12 cellular contexts compared by ENCODE assay signal in genomic region chr2:45839388-45840251, GRCh38.
A peak's percentile ranks its signal among the peaks of the same experiment; 100 is the strongest.
DNase-seq lines count a peak whose midpoint lies in the region; ATAC-seq, FAIRE-seq and TF ChIP-seq lines count a peak whose summit lies in the region.
"Had no signal": no experiment of that assay in that cellular context is flagged by ENCODE, and none has a peak within 500 bp of the region (broad histone marks: within the 10 kb centered on the region; RNA-seq: fewer than 3 reads in every experiment).

No MANE protein-coding gene starts in this region.

- H3K9me3 ChIP-seq in Loucy (ENCODE audit: insufficient read depth, low read depth, low read length) (no peaks in the 10 kb centered on the region), astrocyte (ENCODE audit: insufficient read depth, low read depth, low read length) (no peaks in the 10 kb centered on the region), left ventricle myocardium inferior (replicated peaks) (no peaks in the 10 kb centered on the region), thoracic aorta (no peaks in the 10 kb centered on the region)
- no peaks in the 10 kb centered on the region for H3K9me3 ChIP-seq in CD8-positive, alpha-beta memory T cell (ENCODE audit: low read length)

- TF ChIP-seq CTCF in Loucy (conservative IDR thresholded peaks at IDR 0.05; ENCODE audit: low read length) (no peak), astrocyte (IDR thresholded peaks at IDR 0.05; ENCODE audit: insufficient read depth, low read depth, low read length) (no peak), left ventricle myocardium inferior (IDR thresholded peaks at IDR 0.05; ENCODE audit: borderline replicate concordance) (no peak), thoracic aorta (IDR thresholded peaks at IDR 0.05) (no peak)

- CTCF ChIA-PET in CD8-positive, alpha-beta memory T cell (lab: Charles Lee): no interaction called here

- H2AFZ ChIP-seq in Loucy (ENCODE audit: low read length): no peak overlapping the region
- H2AFZ ChIP-seq in astrocyte (ENCODE audit: low read depth, low read length): no peak overlapping the region

- intact Hi-C loops in left ventricle myocardium inferior (cut with micrococcal nuclease): no loop called here

- ATAC-seq in thoracic aorta (ENCODE audit: insufficient number of reproducible peaks, low FRiP score, low read depth): no peak

- H3F3A ChIP-seq in Loucy (ENCODE audit: low read depth): peaks cover 21% of the 10 kb centered on the region

- peaks cover 74% of the 10 kb centered on the region for H3K4me1 ChIP-seq in Loucy (ENCODE audit: insufficient read depth, low read length, poor library complexity, severe bottlenecking)
- H3K4me1 ChIP-seq in astrocyte (ENCODE audit: insufficient read depth, low read length): peaks cover 4% of the 10 kb centered on the region
- peaks cover 49% of the 10 kb centered on the region for H3K4me1 ChIP-seq in left ventricle myocardium inferior
- H3K4me1 ChIP-seq in thoracic aorta (ENCODE audit: control insufficient read depth in 1 of 2, low read depth in 2 of 2): peaks cover 0 to 18% of the 10 kb centered on the region in 2 donors
- peaks cover 6% of the 10 kb centered on the region for H3K4me1 ChIP-seq in CD8-positive, alpha-beta memory T cell (ENCODE audit: insufficient read depth, low read length)

- H3K36me3 ChIP-seq in Loucy (ENCODE audit: insufficient read depth, low read length): no peaks in the 10 kb centered on the region
- no peaks in the 10 kb centered on the region for H3K36me3 ChIP-seq in astrocyte (ENCODE audit: insufficient read depth, low read length)
- H3K36me3 ChIP-seq in left ventricle myocardium inferior: no peaks in the 10 kb centered on the region
- no peaks in the 10 kb centered on the region for H3K36me3 ChIP-seq in thoracic aorta
- H3K36me3 ChIP-seq in CD8-positive, alpha-beta memory T cell (ENCODE audit: insufficient read depth, low read length): no peaks in the 10 kb centered on the region

- DNase-seq in astrocyte (ENCODE audit: low read depth) (no peak), left ventricle myocardium inferior (no peak), thoracic aorta (ENCODE audit: low spot score) (no peak), ureter (ENCODE audit: low spot score) (no peak), SHP77 (lab: John Stamatoyannopoulos, UW) (no peak)
- no peak for DNase-seq in CD8-positive, alpha-beta memory T cell
- DNase-seq: activated naive CD8-positive, alpha-beta T cell treated with anti-CD3 and anti-CD28 coated beads, Interleukin-2, amount 10 ng/mL, durations not matched to agents 7 days and 5 days; DMS153; NCI-H1436; OCI-M1; small intestine had no signal

- no peaks in the 10 kb centered on the region for H3K27me3 ChIP-seq in Loucy (ENCODE audit: insufficient read depth, low read length, poor library complexity, severe bottlenecking)
- no peaks in the 10 kb centered on the region for H3K27me3 ChIP-seq in astrocyte (ENCODE audit: insufficient read depth, low read length)
- H3K27me3 ChIP-seq in left ventricle myocardium inferior (ENCODE audit: low read depth): no peaks in the 10 kb centered on the region
- H3K27me3 ChIP-seq in thoracic aorta (replicated peaks; ENCODE audit: insufficient read depth): no peaks in the 10 kb centered on the region
- H3K27me3 ChIP-seq in CD8-positive, alpha-beta memory T cell (ENCODE audit: insufficient read depth, low read length, poor library complexity, severe bottlenecking): no peaks in the 10 kb centered on the region

- H3K9ac ChIP-seq in Loucy (ENCODE audit: low read depth, low read length, poor library complexity, severe bottlenecking): peak overlapping the region; percentile 91
- no peak overlapping the region for H3K9ac ChIP-seq in astrocyte (ENCODE audit: low read length)

- H3K4me2 ChIP-seq in Loucy (ENCODE audit: low read depth, low read length, poor library complexity, severe bottlenecking) (peak overlapping the region; percentile 79), astrocyte (ENCODE audit: low read length) (peak overlapping the region; percentile 6)

- no peaks in the 10 kb centered on the region for H4K20me1 ChIP-seq in Loucy (ENCODE audit: insufficient read depth, low read length, poor library complexity, severe bottlenecking)
- peaks cover 10% of the 10 kb centered on the region for H4K20me1 ChIP-seq in astrocyte (ENCODE audit: insufficient read depth, low read length)

- H3K27ac Mint-ChIP-seq in astrocyte (ENCODE audit: unreplicated experiment): no peak overlapping the region
- H3K27ac Mint-ChIP-seq in CD8-positive, alpha-beta memory T cell: no peak overlapping the region
- H3K27ac Mint-ChIP-seq: activated naive CD8-positive, alpha-beta T cell treated with anti-CD3 and anti-CD28 coated beads, Interleukin-2, amount 10 ng/mL, durations not matched to agents 7 days and 5 days had no signal

- peaks cover 30% of the 10 kb centered on the region for H3K27me3 Mint-ChIP-seq in astrocyte (ENCODE audit: low read depth, unreplicated experiment)
- H3K27me3 Mint-ChIP-seq in CD8-positive, alpha-beta memory T cell: no peaks in the 10 kb centered on the region
- H3K27me3 Mint-ChIP-seq: activated naive CD8-positive, alpha-beta T cell treated with anti-CD3 and anti-CD28 coated beads, Interleukin-2, amount 10 ng/mL, durations not matched to agents 7 days and 5 days had no signal

- H3K4me3 ChIP-seq in Loucy (ENCODE audit: low read length, poor library complexity, severe bottlenecking): no peak overlapping the region
- no peak overlapping the region for H3K4me3 ChIP-seq in astrocyte (ENCODE audit: insufficient read depth, low read depth, low read length)
- peak overlapping the region; percentile 29 for H3K4me3 ChIP-seq in left ventricle myocardium inferior
- H3K4me3 ChIP-seq in thoracic aorta: peak overlapping the region; percentile 21
- no peak overlapping the region for H3K4me3 ChIP-seq in CD8-positive, alpha-beta memory T cell (ENCODE audit: low read length)

- H3K4me3 Mint-ChIP-seq in astrocyte (ENCODE audit: unreplicated experiment): no peak overlapping the region
- no peak overlapping the region for H3K4me3 Mint-ChIP-seq in CD8-positive, alpha-beta memory T cell
- H3K4me3 Mint-ChIP-seq: activated naive CD8-positive, alpha-beta T cell treated with anti-CD3 and anti-CD28 coated beads, Interleukin-2, amount 10 ng/mL, durations not matched to agents 7 days and 5 days had no signal

- no peak for FAIRE-seq in astrocyte (lab: Jason Lieb, UNC)
- FAIRE-seq: small intestine had no signal

- H3K9me3 Mint-ChIP-seq in astrocyte (ENCODE audit: unreplicated experiment): peaks cover 2% of the 10 kb centered on the region
- H3K9me3 Mint-ChIP-seq in CD8-positive, alpha-beta memory T cell: no peaks in the 10 kb centered on the region
- H3K9me3 Mint-ChIP-seq: activated naive CD8-positive, alpha-beta T cell treated with anti-CD3 and anti-CD28 coated beads, Interleukin-2, amount 10 ng/mL, durations not matched to agents 7 days and 5 days had no signal

- H3K9me2 ChIP-seq in Loucy (replicated peaks; ENCODE audit: low read depth, low read length): no peaks in the 10 kb centered on the region

- H3K36me3 Mint-ChIP-seq in astrocyte (ENCODE audit: low read depth, unreplicated experiment): peaks cover 2% of the 10 kb centered on the region
- H3K36me3 Mint-ChIP-seq in CD8-positive, alpha-beta memory T cell: peaks cover 0 to 7% (median 0%) of the 10 kb centered on the region in 3 donors

- POLR2A ChIA-PET in CD8-positive, alpha-beta memory T cell (lab: Charles Lee): no interaction called here

- H3K27ac ChIP-seq in astrocyte (ENCODE audit: low read depth, low read length): no peak overlapping the region
- H3K27ac ChIP-seq in left ventricle myocardium inferior (replicated peaks): peak overlapping the region; percentile 40
- H3K27ac ChIP-seq in thoracic aorta: no peak overlapping the region
- no peak overlapping the region for H3K27ac ChIP-seq in CD8-positive, alpha-beta memory T cell (ENCODE audit: low read depth, low read length)

- no peaks in the 10 kb centered on the region for H3K4me1 Mint-ChIP-seq in astrocyte (ENCODE audit: low read depth, unreplicated experiment)
- H3K4me1 Mint-ChIP-seq in CD8-positive, alpha-beta memory T cell: peaks cover 13 to 28% (median 22%) of the 10 kb centered on the region in 3 donors

- H3K79me2 ChIP-seq in Loucy (ENCODE audit: insufficient read depth, low read length) (peaks cover 65% of the 10 kb centered on the region), astrocyte (ENCODE audit: insufficient read depth, low read length) (no peaks in the 10 kb centered on the region)

Comparison
In these comparisons a context has a peak if more than half of its experiments do, and no peak if none do; other contexts are left out.
1. H3K4me3 ChIP-seq: peak in left ventricle myocardium inferior (single experiment) and thoracic aorta (single experiment); none in Loucy (single experiment), astrocyte (single experiment) and CD8-positive, alpha-beta memory T cell (single experiment).